ENCODE assay signal across 15 cellular contexts in genomic region chr1:25482211-25482610, GRCh38. TPM values are rescaled to one million over a fixed set of nuclear protein-coding genes. Genes with fewer than 3 reads are reported as not detected.
DNase-seq lines count a peak whose midpoint lies in the region; ATAC-seq, FAIRE-seq and TF ChIP-seq lines count a peak whose summit lies in the region.
"Had no signal": no experiment of that assay in that cellular context is flagged by ENCODE, and none has a peak within 500 bp of the region (broad histone marks: within the 10 kb centered on the region; RNA-seq: fewer than 3 reads in every experiment).

No MANE protein-coding gene starts in this region.

- H3K4me1 ChIP-seq in cardiac muscle cell (ENCODE audit: low read depth) (peaks cover 33% of the 10 kb centered on the region), keratinocyte (ENCODE audit: control insufficient read depth, extremely low read depth, insufficient read depth, low read length) (peaks cover 33% of the 10 kb centered on the region)

- H3K27me3 ChIP-seq in cardiac muscle cell: no peaks in the 10 kb centered on the region
- H3K27me3 ChIP-seq in keratinocyte (ENCODE audit: control insufficient read depth, extremely low read depth, insufficient read depth, low read length): no peaks in the 10 kb centered on the region

- no peaks in the 10 kb centered on the region for H3K27me3 Mint-ChIP-seq in activated naive CD8-positive, alpha-beta T cell treated with anti-CD3 and anti-CD28 coated beads, Interleukin-2, amount 50 U/mL, for 24 hours
- no peaks in the 10 kb centered on the region for H3K27me3 Mint-ChIP-seq in stimulated activated naive B cell treated with anti-CD40 and anti-IgM and Interleukin-4, amounts not matched to agents 10 μg/mL and 1 μg/mL and 100 μg/mL, for 72 hours

- H2AFZ ChIP-seq in keratinocyte (ENCODE audit: control insufficient read depth, low read length): peak overlapping the region; percentile 23

- H3K9me3 ChIP-seq in cardiac muscle cell (ENCODE audit: low read depth) (no peaks in the 10 kb centered on the region), keratinocyte (ENCODE audit: control insufficient read depth, low read depth, low read length) (no peaks in the 10 kb centered on the region)
- H3K9me3 ChIP-seq: thoracic aorta had no signal

- dilution Hi-C loops in keratinocyte (cut with MboI; ENCODE audit: extremely low pct_ligation_motif_present, low sequenced_read_pairs): no loop called here

- H3K79me2 ChIP-seq in keratinocyte (ENCODE audit: control insufficient read depth, insufficient read depth, low read length): peaks cover 1% of the 10 kb centered on the region

- H3K4me3 Mint-ChIP-seq in activated naive CD8-positive, alpha-beta T cell treated with anti-CD3 and anti-CD28 coated beads, Interleukin-2, amount 50 U/mL, for 24 hours: no peak overlapping the region
- no peak overlapping the region for H3K4me3 Mint-ChIP-seq in stimulated activated naive B cell treated with anti-CD40 and anti-IgM and Interleukin-4, amounts not matched to agents 10 μg/mL and 1 μg/mL and 100 μg/mL, for 72 hours

- no peaks in the 10 kb centered on the region for H3K36me3 Mint-ChIP-seq in activated naive CD8-positive, alpha-beta T cell treated with anti-CD3 and anti-CD28 coated beads, Interleukin-2, amount 50 U/mL, for 24 hours (ENCODE audit: low read depth)
- H3K36me3 Mint-ChIP-seq in stimulated activated naive B cell treated with anti-CD40 and anti-IgM and Interleukin-4, amounts not matched to agents 10 μg/mL and 1 μg/mL and 100 μg/mL, for 72 hours: peaks cover 12 to 23% of the 10 kb centered on the region in 2 donors

- H3K36me3 ChIP-seq in cardiac muscle cell (no peaks in the 10 kb centered on the region), keratinocyte (ENCODE audit: control insufficient read depth in 2 of 2, extremely low read depth in 1 of 2, insufficient read depth in 2 of 2, low read length in 2 of 2) (peaks cover 0 to 2% of the 10 kb centered on the region in 2 experiments)

- ATAC-seq in activated naive CD8-positive, alpha-beta T cell treated with anti-CD3 and anti-CD28 coated beads, Interleukin-2, amount 50 U/mL, for 24 hours: no peak
- no peak for ATAC-seq in stimulated activated naive B cell treated with anti-CD40 and anti-IgM and Interleukin-4, amounts not matched to agents 10 μg/mL and 1 μg/mL and 100 μg/mL, for 72 hours (replicated peaks)

- H3K9me3 Mint-ChIP-seq in activated naive CD8-positive, alpha-beta T cell treated with anti-CD3 and anti-CD28 coated beads, Interleukin-2, amount 50 U/mL, for 24 hours: no peaks in the 10 kb centered on the region
- no peaks in the 10 kb centered on the region for H3K9me3 Mint-ChIP-seq in stimulated activated naive B cell treated with anti-CD40 and anti-IgM and Interleukin-4, amounts not matched to agents 10 μg/mL and 1 μg/mL and 100 μg/mL, for 72 hours

- no peak overlapping the region for H3K9ac ChIP-seq in keratinocyte (ENCODE audit: control insufficient read depth, extremely low read depth, insufficient read depth, low read length)

- intact Hi-C loops in cardiac septum (cut with DNase I): loop anchor here (5.0 kb wide), 1 partner anchor 50 kb away; the partner anchor contains the start of gene MACO1

- H4K20me1 ChIP-seq in keratinocyte (ENCODE audit: control insufficient read depth, extremely low read depth, insufficient read depth, low read length): no peaks in the 10 kb centered on the region

- FAIRE-seq in keratinocyte (lab: Jason Lieb, UNC): peak; percentile 71
- FAIRE-seq: GM18507 had no signal

- no peak for TF ChIP-seq CTCF in cardiac muscle cell (IDR thresholded peaks at IDR 0.05; ENCODE audit: low read depth, low read length)
- no peak for TF ChIP-seq CTCF in keratinocyte (optimal IDR thresholded peaks at IDR 0.05 in 1 of 3, IDR thresholded peaks at IDR 0.05 in 1 of 3, conservative IDR thresholded peaks at IDR 0.05 in 1 of 3; ENCODE audit: extremely low read depth in 1 of 3, insufficient read depth in 2 of 3, low read length in 3 of 3)
- TF ChIP-seq CTCF in GM10248 (IDR thresholded peaks at IDR 0.05; ENCODE audit: control extremely low read depth, extremely low read depth, low read depth, missing control alignments): no peak

- POLR2A ChIA-PET in GM10248 (lab: Yijun Ruan, JAX): no interaction called here

- peaks cover 10% of the 10 kb centered on the region for H3K4me1 Mint-ChIP-seq in activated naive CD8-positive, alpha-beta T cell treated with anti-CD3 and anti-CD28 coated beads, Interleukin-2, amount 50 U/mL, for 24 hours
- H3K4me1 Mint-ChIP-seq in stimulated activated naive B cell treated with anti-CD40 and anti-IgM and Interleukin-4, amounts not matched to agents 10 μg/mL and 1 μg/mL and 100 μg/mL, for 72 hours: peaks cover 16 to 30% of the 10 kb centered on the region in 2 donors

- peak overlapping the region; percentile 21 for H3K27ac Mint-ChIP-seq in activated naive CD8-positive, alpha-beta T cell treated with anti-CD3 and anti-CD28 coated beads, Interleukin-2, amount 50 U/mL, for 24 hours
- H3K27ac Mint-ChIP-seq in stimulated activated naive B cell treated with anti-CD40 and anti-IgM and Interleukin-4, amounts not matched to agents 10 μg/mL and 1 μg/mL and 100 μg/mL, for 72 hours: peak overlapping the region; percentile 3

- peak overlapping the region; percentile 46 for H3K4me2 ChIP-seq in keratinocyte (ENCODE audit: control insufficient read depth, extremely low read depth, insufficient read depth, low read depth, low read length)
- H3K4me2 ChIP-seq: smooth muscle cell had no signal

- peak overlapping the region; percentile 69 for H3K27ac ChIP-seq in cardiac muscle cell
- no peak overlapping the region for H3K27ac ChIP-seq in keratinocyte (ENCODE audit: control insufficient read depth, insufficient read depth, low read length)
- H3K27ac ChIP-seq: coronary artery, thoracic aorta had no signal

- CTCF ChIA-PET in GM10248 (lab: Yijun Ruan, JAX): interaction anchor here (1.7 to 2.7 kb wide), 3 partner anchors 10 to 37 kb away, joined by 4 to 9 read pairs (median 5); no protein-coding TSS in a partner anchor

- DNase-seq in cardiac muscle cell (ENCODE audit: low read depth in 1 of 2, low spot score in 1 of 2) (no peak), cardiac septum (ENCODE audit: low spot score) (no peak), keratinocyte (ENCODE audit: low read depth, low spot score) (no peak), GM10248 (ENCODE audit: extremely low spot score) (no peak), 8988T (no peak), NCI-H774 (lab: John Stamatoyannopoulos, UW) (no peak)
- DNase-seq in activated naive CD8-positive, alpha-beta T cell treated with anti-CD3 and anti-CD28 coated beads, Interleukin-2, amount 50 U/mL, for 24 hours: no peak
- no peak for DNase-seq in stimulated activated naive B cell treated with anti-CD40 and anti-IgM and Interleukin-4, amounts not matched to agents 10 μg/mL and 1 μg/mL and 100 μg/mL, for 72 hours
- DNase-seq: activated CD4-positive, CD25-positive, alpha-beta regulatory T cell treated with anti-CD3 and anti-CD28 coated beads, Interleukin-2, amount 50 U/mL, for 72 hours; HCEC 1CT; stimulated activated naive CD4-positive, alpha-beta T cell had no signal

- H3K4me3 ChIP-seq in cardiac muscle cell (no peak overlapping the region), keratinocyte (ENCODE audit: control insufficient read depth in 2 of 3, extremely low read depth in 1 of 3, insufficient read depth in 2 of 3, low read depth in 1 of 3, low read length in 3 of 3) (no peak overlapping the region)
- H3K4me3 ChIP-seq: coronary artery, smooth muscle cell, thoracic aorta had no signal

- H3K9me1 ChIP-seq in keratinocyte (ENCODE audit: control insufficient read depth, extremely low read depth, insufficient read depth, low read length): no peaks in the 10 kb centered on the region

RNA-seq across cellular contexts. Expression of gene MACO1, which starts 51.5 kb away (rescaled TPM):
- total RNA-seq in cardiac muscle cell (12.5 and 13.8 TPM in 2 replicates), cardiac septum (10.3 TPM)
- polyA plus RNA-seq in cardiac muscle cell (10.6 and 12.3 TPM in 2 replicates), keratinocyte (6.0 to 10.8 TPM (median 8.1 TPM) in 3 replicates)
- polyA plus RNA-seq in keratinocyte (2011; ENCODE audit: low read depth): 28.1 TPM
- 4.2 and 6.1 TPM in 2 replicates for polyA plus RNA-seq in keratinocyte (2011; cell fraction: cytosol; rRNA removed)
- polyA plus RNA-seq in keratinocyte (2011; cell fraction: nucleus; rRNA removed): 14.9 and 19.5 TPM in 2 replicates
- 11.2 and 11.7 TPM in 2 replicates for polyA plus RNA-seq in keratinocyte (2012; ENCODE audit: low replicate concordance)
- 2.1 to 5.5 TPM (median 4.6 TPM) in 3 replicates for polyA minus RNA-seq in keratinocyte
- polyA minus RNA-seq in keratinocyte (2011; cell fraction: cytosol; rRNA and poly(A)+ RNA removed): 4.4 TPM
- 7.7 and 12.1 TPM in 2 replicates for polyA minus RNA-seq in keratinocyte (2011; cell fraction: nucleus; rRNA and poly(A)+ RNA removed)
